1 cellular context compared by ENCODE assay signal in the genomic region with DNA sequence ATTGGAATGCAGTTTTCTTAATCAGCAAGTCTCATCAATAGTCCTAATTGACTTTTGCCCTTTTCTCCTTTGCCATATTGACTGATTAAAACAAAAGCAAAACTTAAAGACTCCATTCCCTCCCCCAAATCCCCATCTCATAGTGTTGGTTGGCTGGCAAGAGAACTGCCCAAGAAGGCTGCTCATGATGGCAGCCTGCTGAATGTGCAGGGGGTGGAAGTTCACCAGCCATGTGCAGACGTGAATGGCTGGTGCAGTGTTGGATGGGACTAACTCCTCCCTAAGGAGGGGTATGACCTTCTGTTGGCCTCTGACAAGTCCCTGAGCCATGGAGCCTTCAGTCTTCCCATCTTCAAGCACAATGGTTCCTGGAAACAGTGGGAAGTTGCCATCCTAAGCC.
TF ChIP-seq lines count a peak whose summit lies in the region.

No MANE protein-coding gene starts in this region.

TF ChIP-seq in K562, 482 proteins besides CTCF, POLR2A, EP300 and RAD21 (continues in another document):
- TF ChIP-seq PHB2 (IDR thresholded peaks at IDR 0.05; ENCODE audit: low read depth) (no peak), NR2C1 (IDR thresholded peaks at IDR 0.05) (peak; percentile 44; the same call in 1 of the 2 replicates), NR2C1 (tag; IDR thresholded peaks at IDR 0.05) (0 out of 2 replicates have a peak, but pooled peaks have one; percentile 48), NR1H2 (CRISPR knock-in tag; IDR thresholded peaks at IDR 0.05) (no peak), NELFE (IDR thresholded peaks at IDR 0.05; ENCODE audit: insufficient read depth, insufficient read length) (no peak), ZNF318 (IDR thresholded peaks at IDR 0.05; ENCODE audit: borderline replicate concordance in 1 of 2, low read depth in 1 of 2) (no peak), KDM4B (IDR thresholded peaks at IDR 0.05; ENCODE audit: borderline replicate concordance in 2 of 2, low read depth in 1 of 2) (no peak), ZNF79 (CRISPR knock-in tag; IDR thresholded peaks at IDR 0.05; ENCODE audit: low read depth) (no peak), ZBTB7A (IDR thresholded peaks at IDR 0.05; ENCODE audit: borderline replicate concordance, control insufficient read depth, low read depth, low read length) (no peak), POLR2AphosphoS5 (IDR thresholded peaks at IDR 0.05; ENCODE audit: control insufficient read depth, insufficient read depth, low read depth, low read length) (peak; percentile 17; the same call in 1 of the 2 replicates), SFPQ (IDR thresholded peaks at IDR 0.05; ENCODE audit: low read depth, low read length) (no peak), FOXJ2 (tag; IDR thresholded peaks at IDR 0.05) (no peak), NFIC (IDR thresholded peaks at IDR 0.05) (no peak), MCM2 (IDR thresholded peaks at IDR 0.05; ENCODE audit: low read depth) (no peak), NEUROD1 (IDR thresholded peaks at IDR 0.05; ENCODE audit: borderline replicate concordance, low read depth, low read length, partially characterized antibody) (no peak), CREB3L1 (IDR thresholded peaks at IDR 0.05; ENCODE audit: borderline replicate concordance, low read depth) (0 out of 2 replicates have a peak, but pooled peaks have one; percentile 40), TARDBP (IDR thresholded peaks at IDR 0.05) (no peak), HLTF (IDR thresholded peaks at IDR 0.05) (no peak), YY1 (IDR thresholded peaks at IDR 0.05; ENCODE audit: borderline replicate concordance in 1 of 3, control insufficient read depth in 1 of 3, extremely low read depth in 1 of 3, insufficient read depth in 3 of 3, insufficient read length in 1 of 3, insufficient replicate concordance in 2 of 3, low read depth in 1 of 3, low read length in 2 of 3) (peak in 1 of 3 experiments; percentile 38), CBX1 (IDR thresholded peaks at IDR 0.05; ENCODE audit: low read depth) (no peak), ZNF431 (CRISPR knock-in tag; IDR thresholded peaks at IDR 0.05) (peak; percentile 61; the same call in 1 of the 2 replicates), DMBX1 (CRISPR knock-in tag; IDR thresholded peaks at IDR 0.05; ENCODE audit: borderline replicate concordance) (peak; percentile 29; the same call in 1 of the 2 replicates), SMARCA4 (IDR thresholded peaks at IDR 0.05) (no peak), AFF4 (CRISPR knock-in tag; IDR thresholded peaks at IDR 0.05) (no peak), EP400 (IDR thresholded peaks at IDR 0.05) (no peak), XRCC3 (IDR thresholded peaks at IDR 0.05) (no peak), THRB (CRISPR knock-in tag; conservative IDR thresholded peaks at IDR 0.05) (no peak)
- TF ChIP-seq, protein P1, sequence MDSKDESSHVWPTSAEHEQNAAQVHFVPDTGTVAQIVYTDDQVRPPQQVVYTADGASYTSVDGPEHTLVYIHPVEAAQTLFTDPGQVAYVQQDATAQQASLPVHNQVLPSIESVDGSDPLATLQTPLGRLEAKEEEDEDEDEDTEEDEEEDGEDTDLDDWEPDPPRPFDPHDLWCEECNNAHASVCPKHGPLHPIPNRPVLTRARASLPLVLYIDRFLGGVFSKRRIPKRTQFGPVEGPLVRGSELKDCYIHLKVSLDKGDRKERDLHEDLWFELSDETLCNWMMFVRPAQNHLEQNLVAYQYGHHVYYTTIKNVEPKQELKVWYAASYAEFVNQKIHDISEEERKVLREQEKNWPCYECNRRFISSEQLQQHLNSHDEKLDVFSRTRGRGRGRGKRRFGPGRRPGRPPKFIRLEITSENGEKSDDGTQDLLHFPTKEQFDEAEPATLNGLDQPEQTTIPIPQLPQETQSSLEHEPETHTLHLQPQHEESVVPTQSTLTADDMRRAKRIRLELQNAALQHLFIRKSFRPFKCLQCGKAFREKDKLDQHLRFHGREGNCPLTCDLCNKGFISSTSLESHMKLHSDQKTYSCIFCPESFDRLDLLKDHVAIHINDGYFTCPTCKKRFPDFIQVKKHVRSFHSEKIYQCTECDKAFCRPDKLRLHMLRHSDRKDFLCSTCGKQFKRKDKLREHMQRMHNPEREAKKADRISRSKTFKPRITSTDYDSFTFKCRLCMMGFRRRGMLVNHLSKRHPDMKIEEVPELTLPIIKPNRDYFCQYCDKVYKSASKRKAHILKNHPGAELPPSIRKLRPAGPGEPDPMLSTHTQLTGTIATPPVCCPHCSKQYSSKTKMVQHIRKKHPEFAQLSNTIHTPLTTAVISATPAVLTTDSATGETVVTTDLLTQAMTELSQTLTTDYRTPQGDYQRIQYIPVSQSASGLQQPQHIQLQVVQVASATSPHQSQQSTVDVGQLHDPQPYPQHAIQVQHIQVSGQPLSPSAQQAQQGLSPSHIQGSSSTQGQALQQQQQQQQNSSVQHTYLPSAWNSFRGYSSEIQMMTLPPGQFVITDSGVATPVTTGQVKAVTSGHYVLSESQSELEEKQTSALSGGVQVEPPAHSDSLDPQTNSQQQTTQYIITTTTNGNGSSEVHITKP (IDR thresholded peaks at IDR 0.05; ENCODE audit: partially characterized antibody) = peak; percentile 65
- TF ChIP-seq, protein P2, sequence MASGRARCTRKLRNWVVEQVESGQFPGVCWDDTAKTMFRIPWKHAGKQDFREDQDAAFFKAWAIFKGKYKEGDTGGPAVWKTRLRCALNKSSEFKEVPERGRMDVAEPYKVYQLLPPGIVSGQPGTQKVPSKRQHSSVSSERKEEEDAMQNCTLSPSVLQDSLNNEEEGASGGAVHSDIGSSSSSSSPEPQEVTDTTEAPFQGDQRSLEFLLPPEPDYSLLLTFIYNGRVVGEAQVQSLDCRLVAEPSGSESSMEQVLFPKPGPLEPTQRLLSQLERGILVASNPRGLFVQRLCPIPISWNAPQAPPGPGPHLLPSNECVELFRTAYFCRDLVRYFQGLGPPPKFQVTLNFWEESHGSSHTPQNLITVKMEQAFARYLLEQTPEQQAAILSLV (tag; IDR thresholded peaks at IDR 0.05) = no peak
- TF ChIP-seq, protein P3, sequence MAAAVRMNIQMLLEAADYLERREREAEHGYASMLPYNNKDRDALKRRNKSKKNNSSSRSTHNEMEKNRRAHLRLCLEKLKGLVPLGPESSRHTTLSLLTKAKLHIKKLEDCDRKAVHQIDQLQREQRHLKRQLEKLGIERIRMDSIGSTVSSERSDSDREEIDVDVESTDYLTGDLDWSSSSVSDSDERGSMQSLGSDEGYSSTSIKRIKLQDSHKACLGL (CRISPR knock-in tag; IDR thresholded peaks at IDR 0.05; ENCODE audit: borderline replicate concordance, poor library complexity, severe bottlenecking) = no peak
